Comparison of ENCODE assay signal across 24 cellular contexts in the genomic region with DNA sequence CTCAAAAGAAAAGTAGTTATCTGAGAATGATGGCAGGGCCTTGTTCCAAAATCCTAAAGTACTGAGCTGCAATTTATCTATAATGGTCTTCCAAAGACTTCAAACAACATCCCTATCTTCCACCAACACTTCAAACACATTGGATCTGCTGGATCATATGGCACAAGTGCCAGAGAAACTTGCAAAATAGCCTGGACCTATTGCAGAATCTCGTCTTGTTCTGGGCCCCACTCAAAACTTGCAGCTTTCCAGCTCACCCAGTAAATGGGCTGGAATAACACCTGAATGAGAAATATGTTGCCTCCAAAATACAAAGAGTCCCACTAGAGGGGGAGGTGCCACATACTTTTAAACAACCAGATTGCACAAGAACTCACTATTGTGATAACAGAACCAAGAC.
"Had no signal": no experiment of that assay in that cellular context is flagged by ENCODE, and none has a peak within 500 bp of the region (broad histone marks: within the 10 kb centered on the region; RNA-seq: fewer than 3 reads in every experiment).

No MANE protein-coding gene starts in this region.

- DNase-seq: hippocampal formation; kidney glomerular epithelial cell; left cardiac atrium; left lung; lower lobe of right lung; mammary epithelial cell; mesenchymal stem cell; naive B cell; natural killer cell; nephron progenitor cell; occipital lobe; ovary; stimulated activated CD4-positive, alpha-beta T cell treated with anti-CD3 and anti-CD28 coated beads, Interleukin-12 subunit alpha, Interleukin-12 subunit beta, amount 100 ng/mL, for 4 hours; stimulated activated CD4-positive, alpha-beta T cell treated with anti-CD3 and anti-CD28 coated beads, Interleukin-15, amount 100 ng/mL, for 24 hours; stimulated activated CD4-positive, alpha-beta T cell treated with anti-CD3 and anti-CD28 coated beads, Interleukin-2, amount 100 ng/mL, for 24 hours; stimulated activated CD4-positive, alpha-beta T cell treated with anti-CD3 and anti-CD28 coated beads, Interleukin-4, amount 100 ng/mL, for 1 hour; stimulated activated naive B cell treated with anti-CD40 and anti-IgM and Interleukin-4, amounts not matched to agents 10 μg/mL and 1 μg/mL and 100 μg/mL, for 72 hours; stimulated activated naive CD8-positive, alpha-beta T cell treated with anti-CD3 and anti-CD28 coated beads, Interleukin-15, Interleukin-2, amounts not matched to agents 100 U/mL and 50 U/mL, for 24 hours; stomach; testis; thyroid gland; transverse colon; upper lobe of left lung had no signal

- ATAC-seq: left cardiac atrium; left lung; lower lobe of right lung; natural killer cell; sciatic nerve; stimulated activated naive B cell treated with anti-CD40 and anti-IgM and Interleukin-4, amounts not matched to agents 10 μg/mL and 1 μg/mL and 100 μg/mL, for 72 hours; stimulated activated naive CD8-positive, alpha-beta T cell treated with anti-CD3 and anti-CD28 coated beads, Interleukin-15, Interleukin-2, amounts not matched to agents 100 U/mL and 50 U/mL, for 24 hours had no signal
